In the genomic region with DNA sequence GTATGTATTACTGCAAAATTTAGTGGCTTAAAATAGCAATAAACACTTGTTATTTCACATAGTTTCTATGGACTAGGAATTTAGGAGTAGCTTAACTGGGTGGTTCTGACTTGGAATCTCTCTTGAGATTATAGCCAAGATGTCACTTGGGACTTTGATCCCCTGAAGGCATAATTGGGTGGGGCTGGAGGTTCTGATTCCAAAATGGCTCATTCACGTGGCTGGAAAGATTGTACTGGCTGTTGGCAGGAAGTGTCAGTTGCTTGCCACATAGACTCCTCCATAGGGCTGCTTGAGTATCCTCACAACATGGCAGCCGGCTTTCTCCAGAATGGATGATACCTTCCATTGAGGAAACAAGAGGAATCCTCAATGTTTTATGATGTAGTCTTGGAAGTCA, we compare ENCODE assay signal across 6 cellular contexts. TPM values are rescaled to one million over a fixed set of nuclear protein-coding genes. Genes with fewer than 3 reads are reported as not detected.
"Had no signal": no experiment of that assay in that cellular context is flagged by ENCODE, and none has a peak within 500 bp of the region (broad histone marks: within the 10 kb centered on the region; RNA-seq: fewer than 3 reads in every experiment).

No MANE protein-coding gene starts in this region.

- DNase-seq: IMR-90, KBM-7 had no signal

- FAIRE-seq: HepG2, HTR-8/SVneo, K562 had no signal

- ATAC-seq: HepG2 had no signal

- H3K4me3 ChIP-seq: K562 had no signal

- H3K27ac ChIP-seq: HL-60 had no signal

RNA-seq across cellular contexts. Expression of a gene that starts 11.3 kb away (rescaled TPM):
- polyA plus RNA-seq: HepG2 had no signal
